ENCODE assay signal across 10 cellular contexts in genomic region chr3:187919535-187919934, GRCh38.
DNase-seq lines count a peak whose midpoint lies in the region; ATAC-seq and TF ChIP-seq lines count a peak whose summit lies in the region.
"Had no signal": no experiment of that assay in that cellular context is flagged by ENCODE, and none has a peak within 500 bp of the region (broad histone marks: within the 10 kb centered on the region; RNA-seq: fewer than 3 reads in every experiment).

No MANE protein-coding gene starts in this region.

- H3K27me3 ChIP-seq in transverse colon (no peaks in the 10 kb centered on the region), HAP-1 (ENCODE audit: low read depth) (no peaks in the 10 kb centered on the region)

- H3K36me3 Mint-ChIP-seq in effector memory CD8-positive, alpha-beta T cell (ENCODE audit: insufficient read depth): peaks cover 5% of the 10 kb centered on the region

- peak overlapping the region; percentile 88 to 97 for H3K27ac Mint-ChIP-seq in effector memory CD8-positive, alpha-beta T cell

- peak overlapping the region; percentile 78 to 82 for H3K4me3 Mint-ChIP-seq in effector memory CD8-positive, alpha-beta T cell

- no peak overlapping the region for H3K27ac ChIP-seq in transverse colon
- H3K27ac ChIP-seq: psoas muscle had no signal

- TF ChIP-seq CTCF in transverse colon (IDR thresholded peaks at IDR 0.05): no peak

- no peak for TF ChIP-seq POLR2A in GM18505 (IDR thresholded peaks at IDR 0.05; ENCODE audit: borderline replicate concordance, extremely low read depth, insufficient read depth, insufficient read length)
- no peak for TF ChIP-seq POLR2A in transverse colon (IDR thresholded peaks at IDR 0.05)

- TF ChIP-seq EP300 in transverse colon (IDR thresholded peaks at IDR 0.05; ENCODE audit: low read depth): no peak

- no peaks in the 10 kb centered on the region for H3K9me3 Mint-ChIP-seq in effector memory CD8-positive, alpha-beta T cell

- H3K36me3 ChIP-seq in transverse colon (no peaks in the 10 kb centered on the region), HAP-1 (replicated peaks) (no peaks in the 10 kb centered on the region)

- peak; percentile 49 for ATAC-seq in GM18505 (IDR thresholded peaks at IDR 0.05; ENCODE audit: unreplicated experiment)
- peak; percentile 49 for ATAC-seq in GM21528 (IDR thresholded peaks at IDR 0.05; ENCODE audit: low FRiP score, unreplicated experiment)
- ATAC-seq in HG03521 (IDR thresholded peaks at IDR 0.05; ENCODE audit: unreplicated experiment): peak; percentile 23
- ATAC-seq in effector memory CD8-positive, alpha-beta T cell (replicated peaks): peak; percentile 38
- ATAC-seq: psoas muscle had no signal

- H3K4me1 ChIP-seq in transverse colon: peaks cover 0 to 9% (median 3%) of the 10 kb centered on the region in 4 donors
- no peaks in the 10 kb centered on the region for H3K4me1 ChIP-seq in HAP-1

- H3K9me3 ChIP-seq in transverse colon (peaks cover under 1 to 5% of the 10 kb centered on the region in 2 donors), HAP-1 (no peaks in the 10 kb centered on the region; the same call in 1 of the 2 replicates)
- H3K9me3 ChIP-seq: psoas muscle had no signal

- no peak for DNase-seq in effector memory CD8-positive, alpha-beta T cell
- DNase-seq in EL (no peak), transverse colon (no peak), NCI-H187 treated with DMSO at 0.1 percent for 48 hours (lab: John Stamatoyannopoulos, UW) (no peak), HAP-1 (ENCODE audit: low spot score in 2 of 2) (no peak)
- DNase-seq: NCI-H345, psoas muscle had no signal

- no peaks in the 10 kb centered on the region for H3K27me3 Mint-ChIP-seq in effector memory CD8-positive, alpha-beta T cell

- peaks cover 34 to 37% of the 10 kb centered on the region in 2 donors for H3K4me1 Mint-ChIP-seq in effector memory CD8-positive, alpha-beta T cell (ENCODE audit: low read depth in 2 of 2)

- WGBS in transverse colon (ENCODE audit: low coverage in 1 of 2), 2 donors: 67 to 88% methylated on average over 2 to 3 of the region's 3 CpGs

- intact Hi-C loops in transverse colon (cut with DNase I; ENCODE audit: low total_unique reads): no loop called here

- in situ Hi-C loops in transverse colon (cut with MboI; ENCODE audit: low pct_ligation_motif_present in 1 of 4, low pct_unique_long_range_greater_than_20kb in 1 of 4, low sequenced_read_pairs in 3 of 4): no loop called here
- in situ Hi-C loops in HAP-1 (cut with MboI; ENCODE audit: low sequenced_read_pairs): no loop called here

- H3K4me3 ChIP-seq in transverse colon (no peak overlapping the region), HAP-1 (no peak overlapping the region)
- H3K4me3 ChIP-seq: psoas muscle had no signal
